ENCODE assay signal across 9 cellular contexts in the genomic region with DNA sequence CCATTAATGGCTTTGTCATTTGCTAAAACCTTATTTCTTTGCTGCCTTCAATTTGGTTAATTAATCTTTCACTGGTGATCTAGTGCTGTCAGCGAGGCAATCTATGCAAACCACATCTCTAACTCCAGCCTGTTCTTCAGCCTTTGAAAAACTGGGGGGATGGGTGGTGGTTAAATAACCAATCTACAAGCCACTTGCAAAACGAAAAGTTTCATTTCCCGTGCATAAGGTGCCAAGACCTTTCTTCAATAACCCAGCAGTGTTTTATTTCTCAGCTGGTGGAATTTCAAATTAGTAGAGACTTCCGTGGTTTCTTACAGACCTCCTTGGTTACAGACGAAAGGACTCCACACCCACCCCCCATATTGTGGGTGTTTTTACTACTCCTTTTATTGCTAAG.
DNase-seq lines count a peak whose midpoint lies in the region; ATAC-seq and TF ChIP-seq lines count a peak whose summit lies in the region.
"Had no signal": no experiment of that assay in that cellular context is flagged by ENCODE, and none has a peak within 500 bp of the region (broad histone marks: within the 10 kb centered on the region; RNA-seq: fewer than 3 reads in every experiment).

No MANE protein-coding gene starts in this region.

- no peaks in the 10 kb centered on the region for H3K79me2 ChIP-seq in hepatocyte

- H3K9me2 ChIP-seq in hepatocyte (replicated peaks; ENCODE audit: insufficient read depth): no peaks in the 10 kb centered on the region

- H3K4me1 ChIP-seq in mucosa of descending colon (ENCODE audit: low read depth) (no peaks in the 10 kb centered on the region), hepatocyte (ENCODE audit: insufficient read depth) (no peaks in the 10 kb centered on the region)

- H3K9me3 ChIP-seq in mucosa of descending colon (no peaks in the 10 kb centered on the region), hepatocyte (ENCODE audit: low read depth) (no peaks in the 10 kb centered on the region)

- TF ChIP-seq CTCF in mucosa of descending colon (IDR thresholded peaks at IDR 0.05) (no peak), hepatocyte (IDR thresholded peaks at IDR 0.05; ENCODE audit: poor library complexity) (no peak)

- WGBS in hepatocyte (ENCODE audit: low lambda C conversion rate, missing lambda C conversion rate): 62% methylated on average over 5 of the region's 5 CpGs

- no peaks in the 10 kb centered on the region for H3K27me3 ChIP-seq in hepatocyte

- no peaks in the 10 kb centered on the region for H4K20me1 ChIP-seq in hepatocyte (ENCODE audit: insufficient read depth, poor library complexity, severe bottlenecking)

- DNase-seq in MV-4-11 (lab: John Stamatoyannopoulos, UW): peak; percentile 81
- peak in 1 of 3 donors; percentile 19 for DNase-seq in mucosa of descending colon
- DNase-seq in NCI-H146 (lab: John Stamatoyannopoulos, UW): no peak
- DNase-seq in hepatocyte (ENCODE audit: low spot score): no peak
- DNase-seq in LoVo (ENCODE audit: low spot score): no peak
- DNase-seq in NCI-H345 treated with DMSO at 0.1 percent for 48 hours (lab: John Stamatoyannopoulos, UW; ENCODE audit: unreplicated experiment): no peak

- intact Hi-C loops in mucosa of descending colon (cut with DNase I, micrococcal nuclease): no loop called here

- H3K4me3 ChIP-seq in mucosa of descending colon (no peak overlapping the region), hepatocyte (no peak overlapping the region)

- no peaks in the 10 kb centered on the region for H3K36me3 ChIP-seq in mucosa of descending colon (ENCODE audit: low read depth)
- H3K36me3 ChIP-seq in hepatocyte (replicated peaks; ENCODE audit: insufficient read depth, low read depth): no peaks in the 10 kb centered on the region

- H3K4me2 ChIP-seq in hepatocyte: no peak overlapping the region

- no peak overlapping the region for H3K27ac ChIP-seq in hepatocyte
- H3K27ac ChIP-seq: HL-60 had no signal

- no peak overlapping the region for H2AFZ ChIP-seq in hepatocyte

- ATAC-seq in GM18508 (IDR thresholded peaks at IDR 0.05; ENCODE audit: insufficient read depth, unreplicated experiment): peak; percentile 81
- ATAC-seq in GM21786 (IDR thresholded peaks at IDR 0.05; ENCODE audit: unreplicated experiment): peak; percentile 91
- peak; percentile 32 for ATAC-seq in mucosa of descending colon

Comparison
In these comparisons a context has a peak if more than half of its experiments do, and no peak if none do; other contexts are left out.
1. ATAC-seq: peak in every context shown above with its lines; median percentile 91 in GM21786; 81 in GM18508; 32 in mucosa of descending colon.